18 cellular contexts compared by ENCODE assay signal in genomic region chr19:18717601-18718000, GRCh38.
"Had no signal": no experiment of that assay in that cellular context is flagged by ENCODE, and none has a peak within 500 bp of the region (broad histone marks: within the 10 kb centered on the region; RNA-seq: fewer than 3 reads in every experiment).

No MANE protein-coding gene starts in this region.

- H3K27me3 ChIP-seq: body of pancreas, gastrocnemius medialis, heart right ventricle, transverse colon had no signal

- ATAC-seq: activated CD4-positive, alpha-beta T cell treated with anti-CD3 and anti-CD28 coated beads for 36 hours; activated CD8-positive, alpha-beta memory T cell treated with anti-CD3 and anti-CD28 coated beads, Interleukin-2, amount 10 ng/mL, durations not matched to agents 7 days and 5 days; activated T-cell treated with anti-CD3 and anti-CD28 coated beads, Interleukin-2, amount 50 U/mL, for 4 hours; body of pancreas; gastrocnemius medialis; heart right ventricle; naive thymus-derived CD4-positive, alpha-beta T cell; T-helper 17 cell had no signal

- H3K4me3 ChIP-seq: body of pancreas, gastrocnemius medialis, heart right ventricle, lung, transverse colon had no signal

- FAIRE-seq: small intestine had no signal

- H3K36me3 ChIP-seq: transverse colon had no signal

- H3K9me3 ChIP-seq: body of pancreas, gastrocnemius medialis, heart right ventricle, transverse colon had no signal

- H3K9me3 Mint-ChIP-seq: activated CD4-positive, alpha-beta memory T cell treated with anti-CD3 and anti-CD28 coated beads for 36 hours; activated T-cell treated with anti-CD3 and anti-CD28 coated beads, Interleukin-2, amount 50 U/mL, for 4 hours; naive thymus-derived CD4-positive, alpha-beta T cell had no signal

- H3K4me3 Mint-ChIP-seq: activated CD4-positive, alpha-beta memory T cell treated with anti-CD3 and anti-CD28 coated beads for 36 hours; activated CD4-positive, alpha-beta T cell treated with anti-CD3 and anti-CD28 coated beads for 36 hours; activated CD8-positive, alpha-beta memory T cell treated with anti-CD3 and anti-CD28 coated beads, Interleukin-2, amount 10 ng/mL, durations not matched to agents 7 days and 5 days; activated naive CD8-positive, alpha-beta T cell; activated T-cell treated with anti-CD3 and anti-CD28 coated beads, Interleukin-2, amount 50 U/mL, for 4 hours; naive thymus-derived CD4-positive, alpha-beta T cell; T-helper 17 cell had no signal

- H3K4me1 Mint-ChIP-seq: activated CD8-positive, alpha-beta memory T cell treated with anti-CD3 and anti-CD28 coated beads, Interleukin-2, amount 10 ng/mL, durations not matched to agents 7 days and 5 days had no signal

- DNase-seq: activated CD4-positive, alpha-beta memory T cell treated with anti-CD3 and anti-CD28 coated beads for 36 hours; activated CD4-positive, alpha-beta T cell treated with anti-CD3 and anti-CD28 coated beads for 36 hours; activated CD8-positive, alpha-beta memory T cell treated with anti-CD3 and anti-CD28 coated beads, Interleukin-2, amount 10 ng/mL, durations not matched to agents 7 days and 5 days; activated effector memory CD4-positive, alpha-beta T cell treated with Interleukin-2 at 50 U/mL for 16 hours; activated T-cell treated with anti-CD3 and anti-CD28 coated beads, Interleukin-2, amount 50 U/mL, for 4 hours; amygdala; body of pancreas; effector memory CD4-positive, alpha-beta T cell; gastrocnemius medialis; heart right ventricle; naive thymus-derived CD4-positive, alpha-beta T cell; small intestine; stimulated activated CD4-positive, alpha-beta T cell treated with anti-CD3 and anti-CD28 coated beads, Interleukin-4, amount 100 ng/mL, for 24 hours; stimulated activated naive CD4-positive, alpha-beta T cell treated with Interleukin-2 at 50 U/mL for 16 hours; T-helper 17 cell; transverse colon had no signal

- H3K27ac Mint-ChIP-seq: activated CD4-positive, alpha-beta memory T cell treated with anti-CD3 and anti-CD28 coated beads for 36 hours; activated CD4-positive, alpha-beta T cell treated with anti-CD3 and anti-CD28 coated beads for 36 hours; activated CD8-positive, alpha-beta memory T cell treated with anti-CD3 and anti-CD28 coated beads, Interleukin-2, amount 10 ng/mL, durations not matched to agents 7 days and 5 days; activated naive CD8-positive, alpha-beta T cell had no signal

- H3K36me3 Mint-ChIP-seq: activated CD4-positive, alpha-beta memory T cell treated with anti-CD3 and anti-CD28 coated beads for 36 hours; activated CD8-positive, alpha-beta memory T cell treated with anti-CD3 and anti-CD28 coated beads, Interleukin-2, amount 10 ng/mL, durations not matched to agents 7 days and 5 days had no signal

- H3K27me3 Mint-ChIP-seq: activated CD4-positive, alpha-beta memory T cell treated with anti-CD3 and anti-CD28 coated beads for 36 hours; activated CD4-positive, alpha-beta T cell treated with anti-CD3 and anti-CD28 coated beads for 36 hours; activated CD8-positive, alpha-beta memory T cell treated with anti-CD3 and anti-CD28 coated beads, Interleukin-2, amount 10 ng/mL, durations not matched to agents 7 days and 5 days; activated naive CD8-positive, alpha-beta T cell; naive thymus-derived CD4-positive, alpha-beta T cell; T-helper 17 cell had no signal

- H3K27ac ChIP-seq: body of pancreas, gastrocnemius medialis, heart right ventricle, transverse colon had no signal

- H3K4me1 ChIP-seq: body of pancreas, transverse colon had no signal
